Comparison of ENCODE assay signal across 15 cellular contexts in the genomic region with DNA sequence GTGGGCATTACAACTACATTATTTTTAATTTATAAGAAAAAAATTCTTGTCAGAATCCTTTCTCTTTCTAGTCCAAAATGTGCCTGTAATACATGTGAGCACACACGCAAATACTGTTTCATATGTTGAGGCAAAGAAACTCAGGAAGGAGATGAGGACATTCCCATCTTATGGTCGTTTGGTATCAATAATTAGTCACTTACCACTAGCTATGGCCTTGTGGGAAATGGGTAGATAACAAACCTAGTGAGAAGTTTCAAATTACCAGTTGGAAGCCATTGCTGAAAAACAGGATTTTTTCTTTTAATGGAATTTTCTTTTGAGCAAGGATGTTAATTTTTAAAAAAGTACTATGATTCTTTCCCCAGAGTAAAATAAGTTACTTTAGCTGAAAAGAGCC. TPM values are rescaled to one million over a fixed set of nuclear protein-coding genes. Genes with fewer than 3 reads are reported as not detected.
DNase-seq lines count a peak whose midpoint lies in the region; ATAC-seq and TF ChIP-seq lines count a peak whose summit lies in the region.
"Had no signal": no experiment of that assay in that cellular context is flagged by ENCODE, and none has a peak within 500 bp of the region (broad histone marks: within the 10 kb centered on the region; RNA-seq: fewer than 3 reads in every experiment).

No MANE protein-coding gene starts in this region.

- TF ChIP-seq CTCF in WI38 (IDR thresholded peaks at IDR 0.05; ENCODE audit: low read depth, low read length), result no peak
- TF ChIP-seq CTCF in gastroesophageal sphincter (IDR thresholded peaks at IDR 0.05), result no peak
- TF ChIP-seq CTCF in Calu3 (IDR thresholded peaks at IDR 0.05; ENCODE audit: unreplicated experiment), result no peak

- no peak overlapping the region for H3K4me3 Mint-ChIP-seq in Calu3 (ENCODE audit: low read depth, unreplicated experiment)

- H3K4me1 ChIP-seq in gastroesophageal sphincter (peaks cover 39 to 95% (median 47%) of the 10 kb centered on the region in 3 donors), skeletal muscle tissue (ENCODE audit: control insufficient read depth in 3 of 3, insufficient read depth in 3 of 3, low read length in 3 of 3) (peaks cover 63 to 78% (median 76%) of the 10 kb centered on the region in 3 donors)

- H3K9me3 ChIP-seq in gastroesophageal sphincter (no peaks in the 10 kb centered on the region), skeletal muscle tissue (ENCODE audit: control insufficient read depth in 3 of 3, low read length in 3 of 3) (no peaks in the 10 kb centered on the region)

- TF ChIP-seq POLR2A in gastroesophageal sphincter (IDR thresholded peaks at IDR 0.05), result no peak

- intact Hi-C loops in Calu3 (cut with micrococcal nuclease; ENCODE audit: unreplicated experiment), result loop anchor here (5.0 kb wide), 1 partner anchor 38 kb away; no protein-coding TSS in a partner anchor

- H3K4me1 Mint-ChIP-seq in Calu3 (ENCODE audit: low read depth, unreplicated experiment), result peaks cover 52% of the 10 kb centered on the region

- BruUV-seq in Calu3 (replicated peaks; lab: Mats Ljungman, UMichigan), result no TSS peak

- peak overlapping the region; percentile 39 for H3K4me3 ChIP-seq in WI38 (ENCODE audit: low read depth, low read length)
- H3K4me3 ChIP-seq in gastroesophageal sphincter, result no peak overlapping the region
- H3K4me3 ChIP-seq in skeletal muscle tissue (ENCODE audit: low read length in 3 of 3), result no peak overlapping the region
- H3K4me3 ChIP-seq: SK-N-MC had no signal

- no peak for TF ChIP-seq EP300 in gastroesophageal sphincter (IDR thresholded peaks at IDR 0.05)

- peak overlapping the region; percentile 51 to 82 (median 74) for H3K27ac ChIP-seq in gastroesophageal sphincter
- peak overlapping the region; percentile 84 for H3K27ac ChIP-seq in skeletal muscle tissue (ENCODE audit: low read depth, low read length)
- H3K27ac ChIP-seq: SK-N-MC had no signal

- CTCF ChIA-PET in Calu3 (lab: Charles Lee), result interaction anchor here (0.8 kb wide), 1 partner anchor 8 kb away, joined by 3 read pairs; no protein-coding TSS in a partner anchor

- peaks cover 5% of the 10 kb centered on the region for H3K36me3 Mint-ChIP-seq in Calu3 (ENCODE audit: insufficient read depth, unreplicated experiment)

- no peak overlapping the region for H3K27ac Mint-ChIP-seq in Calu3 (ENCODE audit: unreplicated experiment)
- H3K27ac Mint-ChIP-seq: activated T-helper 2 cell treated with anti-CD3 and anti-CD28 coated beads, Interferon-gamma antibody, Interleukin-2, Interleukin-4, amounts not matched to agents 10 μg/mL and 5 μg/mL and 100 μg/mL, durations not matched to agents 14 hours and 24 hours and 36 hours had no signal

- no peaks in the 10 kb centered on the region for H3K9me3 Mint-ChIP-seq in Calu3 (ENCODE audit: low read depth, unreplicated experiment)
- H3K9me3 Mint-ChIP-seq: activated T-helper 2 cell treated with anti-CD3 and anti-CD28 coated beads, Interferon-gamma antibody, Interleukin-2, Interleukin-4, amounts not matched to agents 10 μg/mL and 5 μg/mL and 100 μg/mL, durations not matched to agents 14 hours and 24 hours and 36 hours had no signal

- DNase-seq in ELR (ENCODE audit: low read depth) (peak; percentile 77), GOT3 (lab: John Stamatoyannopoulos, UW) (no peak), NOMO-1 treated with DMSO at 0.1 percent for 48 hours (lab: John Stamatoyannopoulos, UW; ENCODE audit: unreplicated experiment) (no peak), Calu3 (no peak)
- DNase-seq: activated CD4-positive, CD25-positive, alpha-beta regulatory T cell treated with anti-CD3 and anti-CD28 coated beads, Interleukin-2, amount 50 U/mL, for 72 hours; head of caudate nucleus; MM.1S; NCI-H510A treated with DMSO at 0.1 percent for 48 hours; stimulated activated naive CD4-positive, alpha-beta T cell had no signal

- no peaks in the 10 kb centered on the region for H3K27me3 ChIP-seq in gastroesophageal sphincter
- H3K27me3 ChIP-seq in skeletal muscle tissue (ENCODE audit: control insufficient read depth in 3 of 3, insufficient read depth in 3 of 3, low read length in 3 of 3), result no peaks in the 10 kb centered on the region

- ATAC-seq in gastroesophageal sphincter, result no peak
- ATAC-seq in HG03439 (IDR thresholded peaks at IDR 0.05; ENCODE audit: unreplicated experiment), result no peak

- H3K36me3 ChIP-seq in gastroesophageal sphincter (no peaks in the 10 kb centered on the region), skeletal muscle tissue (ENCODE audit: control insufficient read depth in 3 of 3, insufficient read depth in 3 of 3, low read length in 3 of 3) (no peaks in the 10 kb centered on the region)

- peak overlapping the region in 2 of 3 donors; percentile 1 to 20 for H3K9ac ChIP-seq in skeletal muscle tissue (ENCODE audit: low read depth in 1 of 3, low read length in 3 of 3)

- 43 to 45% methylated on average over 2 of the region's 2 CpGs for WGBS in gastroesophageal sphincter (ENCODE audit: low coverage in 1 of 2), 2 donors

- no peaks in the 10 kb centered on the region for H3K27me3 Mint-ChIP-seq in Calu3 (ENCODE audit: unreplicated experiment)

RNA-seq across cellular contexts. Expression of a gene that starts 25.7 kb away (rescaled TPM):
- total RNA-seq in gastroesophageal sphincter (100 to 1,000 TPM; 136 to 215 (median 176) TPM), skeletal muscle tissue (79.3 TPM), Calu3 (2022) (22.0 and 24.2 TPM in 2 replicates)
